Comparison of ENCODE assay signal across 2 cellular contexts in the genomic region with DNA sequence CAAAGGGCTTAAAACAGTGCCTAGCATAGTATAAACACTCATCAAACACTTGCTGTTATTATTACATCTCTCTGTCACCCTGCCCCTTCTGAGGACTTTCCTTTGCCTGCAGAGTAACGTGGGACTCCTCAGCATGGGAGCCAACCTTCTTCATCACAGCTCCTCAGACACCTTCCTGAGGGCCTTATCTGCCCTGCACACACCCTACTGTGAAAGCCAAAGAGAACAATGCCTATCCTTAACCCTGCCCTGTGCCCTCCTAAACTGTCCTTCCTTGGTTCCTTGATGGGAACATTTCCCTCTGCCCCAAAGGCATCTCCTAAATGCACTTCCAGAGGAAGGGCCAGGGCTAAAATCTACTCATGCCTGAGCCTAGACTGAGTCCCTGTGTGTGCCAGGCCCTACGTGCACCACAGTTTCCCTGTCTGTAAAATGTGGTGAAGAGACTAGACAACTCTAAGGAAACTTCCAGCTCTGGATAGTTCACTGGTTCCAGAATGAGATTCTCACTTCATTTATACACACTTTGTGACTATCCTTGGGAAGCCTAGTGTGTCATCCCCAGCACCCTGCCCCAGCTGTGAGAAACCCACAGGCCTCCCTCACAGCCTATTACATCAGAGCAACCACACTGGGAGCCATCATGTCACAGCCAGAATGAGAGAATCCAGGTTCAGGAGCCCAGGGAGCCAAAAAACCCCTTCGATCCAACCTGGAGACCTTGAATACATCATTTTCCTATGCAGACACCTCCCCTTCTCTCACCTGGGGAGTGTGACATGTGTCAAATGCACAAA.
TF ChIP-seq lines count a peak whose summit lies in the region.

No MANE protein-coding gene starts in this region.

TF ChIP-seq in HEK293, 187 proteins besides CTCF, POLR2A, EP300 and RAD21:
- peak; percentile 63 for TF ChIP-seq GLIS1 (tag by site-specific recombination; IDR thresholded peaks at IDR 0.05)
- TF ChIP-seq ZNF433 (tag by site-specific recombination; IDR thresholded peaks at IDR 0.05; ENCODE audit: low read depth), result no peak
- TF ChIP-seq ZNF529 (tag by site-specific recombination; IDR thresholded peaks at IDR 0.05; ENCODE audit: insufficient replicate concordance), result no peak
- no peak for TF ChIP-seq ZNF221 (tag by site-specific recombination; IDR thresholded peaks at IDR 0.05; ENCODE audit: borderline replicate concordance)
- TF ChIP-seq ZBTB21 (tag by site-specific recombination; IDR thresholded peaks at IDR 0.05), result no peak
- no peak for TF ChIP-seq ZNF555 (tag by site-specific recombination; conservative IDR thresholded peaks at IDR 0.05)
- no peak for TF ChIP-seq ZBTB20 (tag by site-specific recombination; IDR thresholded peaks at IDR 0.05)
- no peak for TF ChIP-seq ZNF658 (tag by site-specific recombination; IDR thresholded peaks at IDR 0.05)
- TF ChIP-seq ZIC2 (tag by site-specific recombination; IDR thresholded peaks at IDR 0.05), result peak; percentile 71

TF ChIP-seq in K562, 482 proteins besides CTCF, POLR2A, EP300 and RAD21:
- TF ChIP-seq GABPB2 (CRISPR knock-in tag; conservative IDR thresholded peaks at IDR 0.05) (no peak), ZNF695 (CRISPR knock-in tag; IDR thresholded peaks at IDR 0.05) (no peak), ZNF146 (CRISPR knock-in tag; IDR thresholded peaks at IDR 0.05; ENCODE audit: unreplicated experiment) (no peak), ZFP91 (CRISPR knock-in tag; IDR thresholded peaks at IDR 0.05) (no peak), HMBOX1 (IDR thresholded peaks at IDR 0.05) (no peak), ZNF232 (CRISPR knock-in tag; IDR thresholded peaks at IDR 0.05) (no peak), ZNF212 (CRISPR knock-in tag; IDR thresholded peaks at IDR 0.05) (no peak), TGIF2 (CRISPR knock-in tag; IDR thresholded peaks at IDR 0.05) (no peak), CTBP1 (IDR thresholded peaks at IDR 0.05; ENCODE audit: borderline replicate concordance) (no peak), ZC3H4 (CRISPR knock-in tag; IDR thresholded peaks at IDR 0.05; ENCODE audit: borderline replicate concordance) (no peak)
- TF ChIP-seq, protein P1, sequence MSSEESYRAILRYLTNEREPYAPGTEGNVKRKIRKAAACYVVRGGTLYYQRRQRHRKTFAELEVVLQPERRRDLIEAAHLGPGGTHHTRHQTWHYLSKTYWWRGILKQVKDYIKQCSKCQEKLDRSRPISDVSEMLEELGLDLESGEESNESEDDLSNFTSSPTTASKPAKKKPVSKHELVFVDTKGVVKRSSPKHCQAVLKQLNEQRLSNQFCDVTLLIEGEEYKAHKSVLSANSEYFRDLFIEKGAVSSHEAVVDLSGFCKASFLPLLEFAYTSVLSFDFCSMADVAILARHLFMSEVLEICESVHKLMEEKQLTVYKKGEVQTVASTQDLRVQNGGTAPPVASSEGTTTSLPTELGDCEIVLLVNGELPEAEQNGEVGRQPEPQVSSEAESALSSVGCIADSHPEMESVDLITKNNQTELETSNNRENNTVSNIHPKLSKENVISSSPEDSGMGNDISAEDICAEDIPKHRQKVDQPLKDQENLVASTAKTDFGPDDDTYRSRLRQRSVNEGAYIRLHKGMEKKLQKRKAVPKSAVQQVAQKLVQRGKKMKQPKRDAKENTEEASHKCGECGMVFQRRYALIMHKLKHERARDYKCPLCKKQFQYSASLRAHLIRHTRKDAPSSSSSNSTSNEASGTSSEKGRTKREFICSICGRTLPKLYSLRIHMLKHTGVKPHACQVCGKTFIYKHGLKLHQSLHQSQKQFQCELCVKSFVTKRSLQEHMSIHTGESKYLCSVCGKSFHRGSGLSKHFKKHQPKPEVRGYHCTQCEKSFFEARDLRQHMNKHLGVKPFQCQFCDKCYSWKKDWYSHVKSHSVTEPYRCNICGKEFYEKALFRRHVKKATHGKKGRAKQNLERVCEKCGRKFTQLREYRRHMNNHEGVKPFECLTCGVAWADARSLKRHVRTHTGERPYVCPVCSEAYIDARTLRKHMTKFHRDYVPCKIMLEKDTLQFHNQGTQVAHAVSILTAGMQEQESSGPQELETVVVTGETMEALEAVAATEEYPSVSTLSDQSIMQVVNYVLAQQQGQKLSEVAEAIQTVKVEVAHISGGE (CRISPR knock-in tag; IDR thresholded peaks at IDR 0.05), result no peak
